In genomic region chr2:158407031-158407430, GRCh38 we compare ENCODE assay signal across 17 cellular contexts. TPM values are rescaled to one million over a fixed set of nuclear protein-coding genes. Genes with fewer than 3 reads are reported as not detected.
A peak's percentile ranks its signal among the peaks of the same experiment; 100 is the strongest.
DNase-seq lines count a peak whose midpoint lies in the region; TF ChIP-seq lines count a peak whose summit lies in the region.
"Had no signal": no experiment of that assay in that cellular context is flagged by ENCODE, and none has a peak within 500 bp of the region (broad histone marks: within the 10 kb centered on the region; RNA-seq: fewer than 3 reads in every experiment).

No MANE protein-coding gene starts in this region.

- H3K36me3 Mint-ChIP-seq in glutamatergic neuron (ENCODE audit: unreplicated experiment): peaks cover 9% of the 10 kb centered on the region
- H3K36me3 Mint-ChIP-seq: CD4-positive, CD25-positive, alpha-beta regulatory T cell had no signal

- peak overlapping the region; percentile 28 for H3K4me3 Mint-ChIP-seq in glutamatergic neuron (ENCODE audit: unreplicated experiment)
- H3K4me3 Mint-ChIP-seq: CD4-positive, CD25-positive, alpha-beta regulatory T cell had no signal

- peaks cover 9% of the 10 kb centered on the region for H3K9me3 Mint-ChIP-seq in glutamatergic neuron (ENCODE audit: unreplicated experiment)

- H3K4me1 ChIP-seq in breast epithelium: no peaks in the 10 kb centered on the region

- TF ChIP-seq CTCF in glutamatergic neuron (IDR thresholded peaks at IDR 0.05; ENCODE audit: partially characterized antibody, unreplicated experiment) (no peak), breast epithelium (IDR thresholded peaks at IDR 0.05) (no peak)

- DNase-seq in Ammon's horn (ENCODE audit: low spot score) (peak; percentile 19), NCI-H1694 (lab: John Stamatoyannopoulos, UW) (peak; percentile 95), NCI-H524 treated with DMSO at 0.1 percent for 48 hours (lab: John Stamatoyannopoulos, UW) (peak; percentile 84), glutamatergic neuron (no peak), breast epithelium (ENCODE audit: low spot score in 2 of 2) (no peak), mesenteric fat pad (ENCODE audit: low spot score) (no peak), iPS-NIHi11 (ENCODE audit: low spot score) (no peak)
- DNase-seq: CD4-positive, CD25-positive, alpha-beta regulatory T cell; DMS79 treated with DMSO at 0.1 percent for 48 hours; KG1; NCI-H1092; NCI-H1436; NCI-H2029; NCI-H774; OCI-M1; T-helper 1 cell had no signal

- peak overlapping the region; percentile 99 for H3K27ac Mint-ChIP-seq in glutamatergic neuron (ENCODE audit: unreplicated experiment)
- H3K27ac Mint-ChIP-seq: CD4-positive, CD25-positive, alpha-beta regulatory T cell had no signal

- no peak overlapping the region for H3K4me3 ChIP-seq in breast epithelium
- H3K4me3 ChIP-seq: SJSA1 had no signal

- peaks cover 14% of the 10 kb centered on the region for H3K4me1 Mint-ChIP-seq in glutamatergic neuron (ENCODE audit: low read depth, unreplicated experiment)
- H3K4me1 Mint-ChIP-seq: CD4-positive, CD25-positive, alpha-beta regulatory T cell had no signal

- intact Hi-C loops in breast epithelium (cut with DNase I; ENCODE audit: low total_unique reads): loop anchor here (10.0 kb wide), 1 partner anchor 1432 kb away; no protein-coding TSS in a partner anchor

- H3K27me3 Mint-ChIP-seq in glutamatergic neuron (ENCODE audit: unreplicated experiment): peaks cover 6% of the 10 kb centered on the region

- no peak overlapping the region for H3K27ac ChIP-seq in breast epithelium
- H3K27ac ChIP-seq: SJSA1 had no signal

- H3K27me3 ChIP-seq in breast epithelium: no peaks in the 10 kb centered on the region
- H3K27me3 ChIP-seq: SJSA1 had no signal

- H3K36me3 ChIP-seq in breast epithelium: no peaks in the 10 kb centered on the region
- H3K36me3 ChIP-seq: SJSA1 had no signal

- peaks cover 5 to 13% of the 10 kb centered on the region in 2 donors for H3K9me3 ChIP-seq in breast epithelium

- no peak for TF ChIP-seq POLR2A in breast epithelium (IDR thresholded peaks at IDR 0.05)

RNA-seq across cellular contexts. Expression of gene CCDC148, which starts 49.5 kb away (rescaled TPM):
- total RNA-seq in glutamatergic neuron (ENCODE audit: unreplicated experiment) (1.8 TPM), breast epithelium (1 to 10 TPM; 1.4 to 9.8 (median 4.6) TPM), mesenteric fat pad (0.35 TPM)
- total RNA-seq: CD4-positive, CD25-positive, alpha-beta regulatory T cell had no signal

RNA-seq across cellular contexts. Expression of gene PKP4, which starts 49.7 kb away (rescaled TPM):
- total RNA-seq in glutamatergic neuron (ENCODE audit: unreplicated experiment): 25.0 TPM
- 100 to 1,000 TPM in 2 of 3 donors, 10 to 100 TPM in 1; 62.1 to 138 (median 121) TPM for total RNA-seq in breast epithelium
- total RNA-seq in mesenteric fat pad: 42.4 TPM

Comparison
In these comparisons a context has a peak if more than half of its experiments do, and no peak if none do; other contexts are left out.
1. DNase-seq: peak in Ammon's horn (single experiment), NCI-H1694 (single experiment) and NCI-H524 treated with DMSO at 0.1 percent for 48 hours (single experiment); none in glutamatergic neuron (single experiment), breast epithelium (0 of 2), mesenteric fat pad (single experiment) and iPS-NIHi11 (single experiment).